ENCODE assay signal across 1 cellular context in genomic region chr12:25241171-25242020, GRCh38.
TF ChIP-seq lines count a peak whose summit lies in the region.

No MANE protein-coding gene starts in this region.

TF ChIP-seq in K562, 482 proteins besides CTCF, POLR2A, EP300 and RAD21 (continued from another document):
- peak; percentile 4 for TF ChIP-seq CTCFL (IDR thresholded peaks at IDR 0.05; ENCODE audit: borderline replicate concordance, insufficient read depth, low read depth, low read length, poor library complexity, severe bottlenecking)
- no peak for TF ChIP-seq GATA2 (CRISPR knock-in tag; IDR thresholded peaks at IDR 0.05)
- TF ChIP-seq OTX1 (CRISPR knock-in tag; IDR thresholded peaks at IDR 0.05), result no peak
- TF ChIP-seq USF1 (CRISPR knock-in tag; IDR thresholded peaks at IDR 0.05), result no peak
- no peak for TF ChIP-seq NR2F6 (CRISPR knock-in tag; IDR thresholded peaks at IDR 0.05)
- TF ChIP-seq SMARCE1 (IDR thresholded peaks at IDR 0.05), result no peak
- peak; percentile 32; the same call in 1 of the 2 replicates for TF ChIP-seq DEAF1 (CRISPR knock-in tag; IDR thresholded peaks at IDR 0.05)
- TF ChIP-seq DLX4 (CRISPR knock-in tag; IDR thresholded peaks at IDR 0.05), result no peak
- TF ChIP-seq CREB5 (CRISPR knock-in tag; IDR thresholded peaks at IDR 0.05), result no peak
- no peak for TF ChIP-seq HDAC1 (IDR thresholded peaks at IDR 0.05)
TF ChIP-seq in K562: peak in this region for 3.
